ENCODE assay signal across 1 cellular context in genomic region chr19:44662686-44663085, GRCh38.
TF ChIP-seq lines count a peak whose summit lies in the region.

No MANE protein-coding gene starts in this region.

TF ChIP-seq in IMR-90, 13 proteins besides CTCF, POLR2A, EP300 and RAD21:
- TF ChIP-seq NFE2L2 (IDR thresholded peaks at IDR 0.05; ENCODE audit: low read depth, low read length) (no peak), ELK1 (IDR thresholded peaks at IDR 0.05; ENCODE audit: borderline replicate concordance, low read depth, low read length) (no peak), CHD1 (IDR thresholded peaks at IDR 0.05; ENCODE audit: low read depth, low read length) (no peak), CEBPB (IDR thresholded peaks at IDR 0.05; ENCODE audit: low read depth, low read length) (no peak), SMC3 (IDR thresholded peaks at IDR 0.05; ENCODE audit: low read depth, low read length) (no peak), USF2 (IDR thresholded peaks at IDR 0.05; ENCODE audit: low read depth, low read length) (no peak), RFX5 (IDR thresholded peaks at IDR 0.05; ENCODE audit: low read depth, low read length) (no peak), MAFK (IDR thresholded peaks at IDR 0.05; ENCODE audit: low read depth, low read length) (no peak), FOS (IDR thresholded peaks at IDR 0.05; ENCODE audit: low read depth, low read length) (no peak), MXI1 (IDR thresholded peaks at IDR 0.05; ENCODE audit: borderline replicate concordance, low read depth, low read length) (no peak), RCOR1 (IDR thresholded peaks at IDR 0.05; ENCODE audit: insufficient replicate concordance, low read length) (no peak), BHLHE40 (IDR thresholded peaks at IDR 0.05; ENCODE audit: low read depth, low read length) (no peak), MAZ (IDR thresholded peaks at IDR 0.05; ENCODE audit: borderline replicate concordance, low read depth, low read length) (no peak)
